ENCODE assay signal across 15 cellular contexts in genomic region chr6:135861189-135861588, GRCh38. TPM values are rescaled to one million over a fixed set of nuclear protein-coding genes. Genes with fewer than 3 reads are reported as not detected.
A peak's percentile ranks its signal among the peaks of the same experiment; 100 is the strongest.
DNase-seq lines count a peak whose midpoint lies in the region; ATAC-seq and TF ChIP-seq lines count a peak whose summit lies in the region.
"Had no signal": no experiment of that assay in that cellular context is flagged by ENCODE, and none has a peak within 500 bp of the region (broad histone marks: within the 10 kb centered on the region; RNA-seq: fewer than 3 reads in every experiment).

No MANE protein-coding gene starts in this region.

- H3K9me3 Mint-ChIP-seq in memory B cell = peaks cover 4% of the 10 kb centered on the region
- H3K9me3 Mint-ChIP-seq in MCF 10A (ENCODE audit: unreplicated experiment) = no peaks in the 10 kb centered on the region

- H3K36me3 ChIP-seq in mucosa of descending colon (ENCODE audit: low read depth) = no peaks in the 10 kb centered on the region
- H3K36me3 ChIP-seq: adrenal gland, prostate gland had no signal

- CTCF ChIA-PET in MCF 10A (lab: Yijun Ruan, JAX) = no interaction called here

- H3K27me3 Mint-ChIP-seq in memory B cell (no peaks in the 10 kb centered on the region), MCF 10A (ENCODE audit: insufficient read depth, unreplicated experiment) (no peaks in the 10 kb centered on the region)

- H3K4me3 ChIP-seq in mucosa of descending colon = no peak overlapping the region
- H3K4me3 ChIP-seq: adrenal gland, prostate gland had no signal

- intact Hi-C loops in MCF 10A (cut with micrococcal nuclease) = no loop called here
- intact Hi-C loops in mucosa of descending colon (cut with DNase I, micrococcal nuclease) = no loop called here

- peaks cover 4% of the 10 kb centered on the region for H3K36me3 Mint-ChIP-seq in memory B cell
- H3K36me3 Mint-ChIP-seq in MCF 10A (ENCODE audit: insufficient read depth, unreplicated experiment) = no peaks in the 10 kb centered on the region

- H3K9me3 ChIP-seq in mucosa of descending colon = no peaks in the 10 kb centered on the region
- H3K9me3 ChIP-seq: prostate gland had no signal

- ATAC-seq in GM18867 (IDR thresholded peaks at IDR 0.05; ENCODE audit: unreplicated experiment) (peak; percentile 69), GM21825 (IDR thresholded peaks at IDR 0.05; ENCODE audit: unreplicated experiment) (peak; percentile 76), HG03457 (IDR thresholded peaks at IDR 0.05; ENCODE audit: unreplicated experiment) (peak; percentile 61), memory B cell (ENCODE audit: low read depth) (peak; percentile 95), mucosa of descending colon (no peak), GM19452 (IDR thresholded peaks at IDR 0.05; ENCODE audit: unreplicated experiment) (no peak)

- no TSS peak for BruUV-seq in MCF 10A (replicated peaks; lab: Mats Ljungman, UMichigan)

- DNase-seq in memory B cell (ENCODE audit: low spot score in 2 of 2) (no peak), MCF 10A (ENCODE audit: unreplicated experiment) (no peak), mucosa of descending colon (no peak), GOT3 (lab: John Stamatoyannopoulos, UW) (no peak)
- DNase-seq: adrenal gland; NCI-H1436; NCI-H526; SHP77 treated with DMSO at 0.1 percent for 48 hours; stimulated activated CD4-positive, alpha-beta T cell treated with anti-CD3 and anti-CD28 coated beads, Interleukin-1b, Interleukin-23, amount 100 ng/mL, for 48 hours; stimulated activated naive CD4-positive, alpha-beta T cell treated with Interleukin-2 at 50 U/mL for 16 hours had no signal

- H3K4me3 Mint-ChIP-seq in memory B cell = no peak overlapping the region
- H3K4me3 Mint-ChIP-seq in MCF 10A (ENCODE audit: unreplicated experiment) = no peak overlapping the region

- TF ChIP-seq CTCF in MCF 10A (IDR thresholded peaks at IDR 0.05; ENCODE audit: unreplicated experiment) = no peak
- no peak for TF ChIP-seq CTCF in mucosa of descending colon (IDR thresholded peaks at IDR 0.05)

- H3K4me1 ChIP-seq in mucosa of descending colon (ENCODE audit: low read depth) = no peaks in the 10 kb centered on the region
- H3K4me1 ChIP-seq: adrenal gland, prostate gland had no signal

- H3K27ac Mint-ChIP-seq in memory B cell (peak overlapping the region; percentile 60), MCF 10A (ENCODE audit: low read depth, unreplicated experiment) (no peak overlapping the region)

- POLR2A ChIA-PET in MCF 10A (lab: Yijun Ruan, JAX) = no interaction called here

- H3K4me1 Mint-ChIP-seq in memory B cell (peaks cover 10% of the 10 kb centered on the region), MCF 10A (ENCODE audit: insufficient read depth, unreplicated experiment) (no peaks in the 10 kb centered on the region)

RNA-seq across cellular contexts. Expression of gene PDE7B, which starts 9.7 kb away (rescaled TPM):
- total RNA-seq in MCF 10A (2022) = 0.42 and 1.4 TPM in 2 replicates
- total RNA-seq in mucosa of descending colon = 1 to 10 TPM; 2.1 to 4.0 (median 2.2) TPM

Comparison
In these comparisons a context has a peak if more than half of its experiments do, and no peak if none do; other contexts are left out.
1. ATAC-seq: peak in GM18867 (single experiment), GM21825 (single experiment), HG03457 (single experiment) and memory B cell (single experiment); none in mucosa of descending colon (single experiment) and GM19452 (single experiment).